In the genomic region with DNA sequence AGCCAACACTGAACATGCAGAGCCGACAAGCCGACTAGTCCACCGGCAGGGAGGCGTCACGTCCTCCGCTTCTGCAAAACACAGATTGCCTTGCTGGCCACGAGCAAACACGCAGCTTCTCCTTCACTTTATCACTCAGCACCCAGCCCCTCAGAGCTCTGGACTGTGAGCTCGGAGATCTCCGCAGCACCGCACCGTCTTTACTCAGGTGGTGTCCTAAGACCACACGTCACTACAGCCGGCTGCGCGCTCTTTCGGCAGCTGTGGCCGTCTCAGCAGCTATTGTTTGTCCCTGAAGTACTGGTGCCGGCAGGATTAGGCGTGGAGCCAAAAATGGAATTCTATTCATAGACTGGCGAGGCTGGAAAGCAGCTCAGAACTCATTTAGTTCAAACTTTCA, we compare ENCODE assay signal across 10 cellular contexts.
DNase-seq lines count a peak whose midpoint lies in the region; ATAC-seq and TF ChIP-seq lines count a peak whose summit lies in the region.
"Had no signal": no experiment of that assay in that cellular context is flagged by ENCODE, and none has a peak within 500 bp of the region (broad histone marks: within the 10 kb centered on the region; RNA-seq: fewer than 3 reads in every experiment).

No MANE protein-coding gene starts in this region.

- no peak overlapping the region for H3K9ac ChIP-seq in smooth muscle cell (ENCODE audit: low read depth)

- H3K27ac ChIP-seq in coronary artery (peak overlapping the region; percentile 44 to 52), lower lobe of right lung (no peak overlapping the region), tibial artery (peak overlapping the region; percentile 22 to 43), smooth muscle cell (ENCODE audit: low read depth) (no peak overlapping the region), OCI-LY7 (ENCODE audit: low read depth, low read length, poor library complexity, severe bottlenecking) (no peak overlapping the region)

- H3K4me2 ChIP-seq in smooth muscle cell (no peak overlapping the region), OCI-LY7 (ENCODE audit: low read length) (no peak overlapping the region)

- intact Hi-C loops in lower lobe of right lung (cut with DNase I) (no loop called here), tibial artery (cut with DNase I; ENCODE audit: low total_unique reads) (no loop called here), OCI-LY7 (cut with micrococcal nuclease; ENCODE audit: unreplicated experiment) (no loop called here)

- CTCF ChIA-PET in OCI-LY7 (lab: Charles Lee; ENCODE audit: unreplicated experiment), result no interaction called here

- H3K36me3 ChIP-seq in lower lobe of right lung, result no peaks in the 10 kb centered on the region
- H3K36me3 ChIP-seq in tibial artery, result no peaks in the 10 kb centered on the region
- H3K36me3 ChIP-seq in smooth muscle cell (ENCODE audit: low read depth), result no peaks in the 10 kb centered on the region
- no peaks in the 10 kb centered on the region for H3K36me3 ChIP-seq in OCI-LY7 (ENCODE audit: insufficient read depth, low read length)

- no peaks in the 10 kb centered on the region for H3K27me3 ChIP-seq in lower lobe of right lung (ENCODE audit: low read depth)
- H3K27me3 ChIP-seq in tibial artery, result no peaks in the 10 kb centered on the region
- no peaks in the 10 kb centered on the region for H3K27me3 ChIP-seq in smooth muscle cell (ENCODE audit: low read depth)

- 86% methylated on average over 21 of the region's 21 CpGs for WGBS in smooth muscle cell (ENCODE audit: low lambda C conversion rate)

- BruUV-seq in OCI-LY7 (replicated peaks; lab: Mats Ljungman, UMichigan), result no TSS peak

- H4K20me1 ChIP-seq in smooth muscle cell (ENCODE audit: low read depth) (peaks cover 85% of the 10 kb centered on the region), OCI-LY7 (ENCODE audit: insufficient read depth, low read length) (no peaks in the 10 kb centered on the region)

- POLR2A ChIA-PET in OCI-LY7 (lab: Charles Lee), result interaction anchor here (0.6 to 1.1 kb wide), 2 partner anchors 12 to 108 kb away, joined by 3 to 6 read pairs; no protein-coding TSS in a partner anchor

- ATAC-seq in lower lobe of right lung, result peak; percentile 43 to 51
- no peak for ATAC-seq in GM19397 (IDR thresholded peaks at IDR 0.05; ENCODE audit: unreplicated experiment)

- H3K79me2 ChIP-seq in smooth muscle cell (ENCODE audit: low read depth) (peaks cover 4% of the 10 kb centered on the region), OCI-LY7 (ENCODE audit: insufficient read depth, low read depth, low read length) (no peaks in the 10 kb centered on the region)

- no peaks in the 10 kb centered on the region for H3K9me2 ChIP-seq in OCI-LY7 (ENCODE audit: insufficient read depth, low read length)

- H3K4me1 ChIP-seq in lower lobe of right lung (no peaks in the 10 kb centered on the region), tibial artery (peaks cover 0 to 24% (median 4%) of the 10 kb centered on the region in 4 donors), smooth muscle cell (ENCODE audit: low read depth) (peaks cover 10% of the 10 kb centered on the region), OCI-LY7 (ENCODE audit: insufficient read depth, low read length, poor library complexity, severe bottlenecking) (no peaks in the 10 kb centered on the region)

- H3K9me3 ChIP-seq in lower lobe of right lung (no peaks in the 10 kb centered on the region), tibial artery (no peaks in the 10 kb centered on the region), smooth muscle cell (replicated peaks; ENCODE audit: low read depth) (no peaks in the 10 kb centered on the region), OCI-LY7 (ENCODE audit: low read length) (no peaks in the 10 kb centered on the region)

- H2AFZ ChIP-seq in smooth muscle cell (ENCODE audit: low read depth) (no peak overlapping the region), OCI-LY7 (ENCODE audit: low read length) (no peak overlapping the region)

- peak; percentile 78 to 92 for DNase-seq in NCI-H2081 (lab: John Stamatoyannopoulos, UW)
- DNase-seq in coronary artery (ENCODE audit: low spot score), result no peak
- no peak for DNase-seq in lower lobe of right lung
- DNase-seq in tibial artery, result peak; percentile 59 to 84
- no peak for DNase-seq in smooth muscle cell (lab: John Stamatoyannopoulos, UW; ENCODE audit: unreplicated experiment)
- no peak for DNase-seq in activated naive CD4-positive, alpha-beta T cell (lab: John Stamatoyannopoulos, UW)
- no peak for DNase-seq in OCI-LY7 (ENCODE audit: low spot score)
- DNase-seq: activated CD4-positive, alpha-beta T cell treated with anti-CD3 and anti-CD28 coated beads for 1 hour; NCI-H1930 had no signal

- no peaks in the 10 kb centered on the region for H3F3A ChIP-seq in smooth muscle cell (ENCODE audit: low read depth)

- TF ChIP-seq CTCF in coronary artery (IDR thresholded peaks at IDR 0.05), result no peak
- TF ChIP-seq CTCF in lower lobe of right lung (IDR thresholded peaks at IDR 0.05), result no peak
- TF ChIP-seq CTCF in tibial artery (IDR thresholded peaks at IDR 0.05), result no peak
- no peak for TF ChIP-seq CTCF in smooth muscle cell (IDR thresholded peaks at IDR 0.05; ENCODE audit: borderline replicate concordance, insufficient read depth, poor library complexity, severe bottlenecking)
- no peak for TF ChIP-seq CTCF in OCI-LY7 (conservative IDR thresholded peaks at IDR 0.05; ENCODE audit: low read length)

- H3K4me3 ChIP-seq in coronary artery (peak overlapping the region; percentile 64), lower lobe of right lung (peak overlapping the region; percentile 25), tibial artery (peak overlapping the region; percentile 46 to 60), smooth muscle cell (no peak overlapping the region), OCI-LY7 (ENCODE audit: low read depth, low read length, poor library complexity, severe bottlenecking) (no peak overlapping the region)

Comparison
In these comparisons a context has a peak if more than half of its experiments do, and no peak if none do; other contexts are left out.
1. DNase-seq: peak in NCI-H2081 (2 of 2) and tibial artery (2 of 2); none in coronary artery (single experiment), lower lobe of right lung (single experiment), smooth muscle cell (single experiment), activated naive CD4-positive, alpha-beta T cell (0 of 4) and OCI-LY7 (single experiment).
2. H3K27ac ChIP-seq: peak in coronary artery (2 of 2) and tibial artery (2 of 2); none in lower lobe of right lung (single experiment), smooth muscle cell (single experiment) and OCI-LY7 (single experiment).
3. H3K4me3 ChIP-seq: peak in coronary artery (single experiment), lower lobe of right lung (single experiment) and tibial artery (2 of 2); none in smooth muscle cell (single experiment) and OCI-LY7 (single experiment).